8 cellular contexts compared by ENCODE assay signal in the genomic region with DNA sequence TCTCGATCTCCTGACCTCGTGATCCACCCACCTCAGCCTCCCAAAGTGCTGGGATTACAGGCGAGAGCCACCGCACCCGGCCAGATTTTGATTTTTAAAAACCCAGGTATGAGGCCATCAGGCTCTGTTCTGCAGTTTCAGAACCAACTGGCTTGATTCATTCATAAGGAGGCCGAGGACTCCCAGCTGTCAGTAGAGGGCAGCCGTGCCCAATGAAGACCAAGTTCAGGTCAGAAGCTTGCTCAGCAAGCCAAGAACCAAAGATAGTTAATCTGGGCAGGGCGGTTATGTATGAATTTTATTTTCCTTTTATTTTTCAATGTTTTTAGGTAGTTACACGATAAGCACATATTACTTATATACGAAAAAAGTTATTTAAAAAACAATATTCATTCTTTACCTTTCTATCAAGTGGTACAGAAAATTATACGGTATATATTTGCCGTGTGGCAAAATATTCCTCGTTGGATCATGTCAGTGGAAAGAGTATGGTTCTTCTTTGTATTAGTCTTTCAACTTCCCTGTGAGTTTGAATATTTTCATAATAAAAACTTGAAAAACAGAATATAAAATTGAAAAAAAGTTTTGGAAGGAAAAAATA. TPM values are rescaled to one million over a fixed set of nuclear protein-coding genes. Genes with fewer than 3 reads are reported as not detected.
DNase-seq lines count a peak whose midpoint lies in the region; ATAC-seq and TF ChIP-seq lines count a peak whose summit lies in the region.

No MANE protein-coding gene starts in this region.

- TF ChIP-seq CTCF in astrocyte of the spinal cord (IDR thresholded peaks at IDR 0.05; ENCODE audit: low read depth, low read length) (peak; percentile 82), spleen (IDR thresholded peaks at IDR 0.05 in 8 of 11, conservative IDR thresholded peaks at IDR 0.05 in 3 of 11) (peak; percentile 36 to 81 (median 70))

- in situ Hi-C loops in KBM-7 (cut with MboI; ENCODE audit: low pct_unique_long_range_greater_than_20kb, low sequenced_read_pairs), result no loop called here
- in situ Hi-C loops in astrocyte of the spinal cord (cut with HindIII; ENCODE audit: low sequenced_read_pairs), result no loop called here

- H3K4me3 ChIP-seq in astrocyte of the spinal cord (ENCODE audit: low read depth, low read length) (no peak overlapping the region), iPS-18a (ENCODE audit: low read length) (no peak overlapping the region), spleen (no peak overlapping the region)

- H3K36me3 ChIP-seq in iPS-18a (ENCODE audit: control insufficient read depth, low read depth, low read length) (no peaks in the 10 kb centered on the region), spleen (peaks cover 0 to 24% (median 11%) of the 10 kb centered on the region in 6 donors)

- DNase-seq in AML-193 (lab: John Stamatoyannopoulos, UW) (peak; percentile 44 to 45), KBM-7 (peak; percentile 58), T-helper 22 cell (ENCODE audit: low read depth) (peak; percentile 44), astrocyte of the spinal cord (ENCODE audit: low read depth, low spot score) (peak; percentile 89), spleen (peak; percentile 91)

- H3K9me3 ChIP-seq in iPS-18a (ENCODE audit: control insufficient read depth, low read depth, low read length), result no peaks in the 10 kb centered on the region
- H3K9me3 ChIP-seq in spleen, result no peaks in the 10 kb centered on the region

- peak overlapping the region; percentile 41 for H3K9ac ChIP-seq in iPS-18a (ENCODE audit: low read length)

- H3K4me1 ChIP-seq in iPS-18a (ENCODE audit: control insufficient read depth, low read depth, low read length) (peaks cover 36% of the 10 kb centered on the region), spleen (peaks cover 25 to 54% (median 51%) of the 10 kb centered on the region in 6 donors)

- no peak for TF ChIP-seq POLR2A in spleen (IDR thresholded peaks at IDR 0.05)

- H3K27me3 ChIP-seq in iPS-18a (ENCODE audit: control insufficient read depth, insufficient read depth, low read length) (no peaks in the 10 kb centered on the region), spleen (replicated peaks in 1 of 7) (no peaks in the 10 kb centered on the region)

- 43 to 54% (median 51%) methylated on average over 13 of the region's 13 CpGs for WGBS in spleen, 5 donors

- intact Hi-C loops in spleen (cut with DNase I; ENCODE audit: low total_unique reads), result loop anchor here (5.0 kb wide), 2 partner anchors 78 to 88 kb away; a partner anchor contains a TSS

- peak; percentile 68 for ATAC-seq in GM18867 (IDR thresholded peaks at IDR 0.05; ENCODE audit: unreplicated experiment)
- no peak for ATAC-seq in HG02938 (IDR thresholded peaks at IDR 0.05; ENCODE audit: unreplicated experiment)

- H3K27ac ChIP-seq in iPS-18a (ENCODE audit: low read length), result no peak overlapping the region
- peak overlapping the region in 4 of 8 donors; percentile 42 to 77 (median 67) for H3K27ac ChIP-seq in spleen

RNA-seq across cellular contexts. Expression of a gene that starts 18.0 kb away (rescaled TPM):
- 100 to 1,000 TPM; 182 to 270 (median 252) TPM for total RNA-seq in spleen
- 100 to 1,000 TPM in 1 of 3 donors, 10 to 100 TPM in 2; 61.2 to 164 (median 74.9) TPM for polyA plus RNA-seq in spleen

RNA-seq across cellular contexts. Expression of a gene that starts 44.7 kb away (rescaled TPM):
- not detected for total RNA-seq in spleen
- polyA plus RNA-seq in spleen, result not detected
